1 cellular context compared by ENCODE assay signal in genomic region chr1:234612352-234613127, GRCh38.
A peak's percentile ranks its signal among the peaks of the same experiment; 100 is the strongest.
TF ChIP-seq lines count a peak whose summit lies in the region.

No MANE protein-coding gene starts in this region.

TF ChIP-seq in HepG2, 621 proteins besides CTCF, POLR2A, EP300 and RAD21 (continued from another document and continues in another):
- TF ChIP-seq ZNF891 (CRISPR knock-in tag; IDR thresholded peaks at IDR 0.05), result no peak
- 0 out of 2 replicates have a peak, but pooled peaks have one; percentile 33 for TF ChIP-seq WIZ (CRISPR knock-in tag; IDR thresholded peaks at IDR 0.05)
- TF ChIP-seq RFXAP (CRISPR knock-in tag; IDR thresholded peaks at IDR 0.05; ENCODE audit: borderline replicate concordance), result peak; percentile 88
- TF ChIP-seq ZMYM4 (CRISPR knock-in tag; IDR thresholded peaks at IDR 0.05), result peak; percentile 91
- no peak for TF ChIP-seq ZNF496 (CRISPR knock-in tag; IDR thresholded peaks at IDR 0.05; ENCODE audit: insufficient replicate concordance)
- 0 out of 4 replicates have a peak, but pooled peaks of 1 of the 2 experiments have one; percentile 70 for TF ChIP-seq REST (IDR thresholded peaks at IDR 0.05; ENCODE audit: borderline replicate concordance in 1 of 2, low read depth in 1 of 2, low read length in 2 of 2)
- TF ChIP-seq PHB2 (IDR thresholded peaks at IDR 0.05; ENCODE audit: partially characterized antibody), result no peak
- TF ChIP-seq ZNF207 (IDR thresholded peaks at IDR 0.05; ENCODE audit: borderline replicate concordance), result no peak
- TF ChIP-seq RAD51 (IDR thresholded peaks at IDR 0.05; ENCODE audit: borderline replicate concordance), result no peak; the same call in 1 of the 2 replicates
- peak; percentile 100 for TF ChIP-seq MED1 (CRISPR knock-in tag; IDR thresholded peaks at IDR 0.05)
- peak; percentile 75; the same call in 1 of the 2 replicates for TF ChIP-seq ZNF343 (CRISPR knock-in tag; IDR thresholded peaks at IDR 0.05)
- no peak; the same call in 1 of the 2 replicates for TF ChIP-seq CBFB (CRISPR knock-in tag; IDR thresholded peaks at IDR 0.05)
- TF ChIP-seq IRF9 (CRISPR knock-in tag; IDR thresholded peaks at IDR 0.05; ENCODE audit: borderline replicate concordance), result 0 out of 2 replicates have a peak, but pooled peaks have one; percentile 55
- 0 out of 2 replicates have a peak, but pooled peaks have one; percentile 58 for TF ChIP-seq ARNT2 (CRISPR knock-in tag; IDR thresholded peaks at IDR 0.05; ENCODE audit: low read depth)
- no peak; the same call in none of the 2 replicates for TF ChIP-seq ZNF430 (CRISPR knock-in tag; IDR thresholded peaks at IDR 0.05)
- no peak for TF ChIP-seq NPAS2 (CRISPR knock-in tag; IDR thresholded peaks at IDR 0.05; ENCODE audit: borderline replicate concordance)
- peak; percentile 99 for TF ChIP-seq FOXA3 (CRISPR knock-in tag; IDR thresholded peaks at IDR 0.05)
- TF ChIP-seq, protein P1, sequence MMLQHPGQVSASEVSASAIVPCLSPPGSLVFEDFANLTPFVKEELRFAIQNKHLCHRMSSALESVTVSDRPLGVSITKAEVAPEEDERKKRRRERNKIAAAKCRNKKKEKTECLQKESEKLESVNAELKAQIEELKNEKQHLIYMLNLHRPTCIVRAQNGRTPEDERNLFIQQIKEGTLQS (CRISPR knock-in tag; IDR thresholded peaks at IDR 0.05), result peak; percentile 98
- TF ChIP-seq ETV6 (CRISPR knock-in tag; conservative IDR thresholded peaks at IDR 0.05), result 0 out of 2 replicates have a peak, but pooled peaks have one; percentile 47
- peak in 1 of 2 experiments; percentile 26; a peak in 2 of 4 replicates for TF ChIP-seq MAFK (conservative IDR thresholded peaks at IDR 0.05 in 1 of 2, IDR thresholded peaks at IDR 0.05 in 1 of 2; ENCODE audit: low read length in 2 of 2)
- TF ChIP-seq ZNF451 (CRISPR knock-in tag; IDR thresholded peaks at IDR 0.05), result no peak
- TF ChIP-seq YEATS2 (CRISPR knock-in tag; IDR thresholded peaks at IDR 0.05; ENCODE audit: borderline replicate concordance), result peak; percentile 79; the same call in 1 of the 2 replicates
- TF ChIP-seq ATF1 (CRISPR knock-in tag; IDR thresholded peaks at IDR 0.05), result peak; percentile 79
- TF ChIP-seq ZNF317 (CRISPR knock-in tag; IDR thresholded peaks at IDR 0.05), result no peak
- TF ChIP-seq ZNF232 (CRISPR knock-in tag; IDR thresholded peaks at IDR 0.05; ENCODE audit: borderline replicate concordance), result peak; percentile 45; the same call in 1 of the 2 replicates
- TF ChIP-seq, protein P2, sequence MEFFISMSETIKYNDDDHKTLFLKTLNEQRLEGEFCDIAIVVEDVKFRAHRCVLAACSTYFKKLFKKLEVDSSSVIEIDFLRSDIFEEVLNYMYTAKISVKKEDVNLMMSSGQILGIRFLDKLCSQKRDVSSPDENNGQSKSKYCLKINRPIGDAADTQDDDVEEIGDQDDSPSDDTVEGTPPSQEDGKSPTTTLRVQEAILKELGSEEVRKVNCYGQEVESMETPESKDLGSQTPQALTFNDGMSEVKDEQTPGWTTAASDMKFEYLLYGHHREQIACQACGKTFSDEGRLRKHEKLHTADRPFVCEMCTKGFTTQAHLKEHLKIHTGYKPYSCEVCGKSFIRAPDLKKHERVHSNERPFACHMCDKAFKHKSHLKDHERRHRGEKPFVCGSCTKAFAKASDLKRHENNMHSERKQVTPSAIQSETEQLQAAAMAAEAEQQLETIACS (CRISPR knock-in tag; IDR thresholded peaks at IDR 0.05), result peak; percentile 63; the same call in 1 of the 2 replicates
- TF ChIP-seq, protein P3, sequence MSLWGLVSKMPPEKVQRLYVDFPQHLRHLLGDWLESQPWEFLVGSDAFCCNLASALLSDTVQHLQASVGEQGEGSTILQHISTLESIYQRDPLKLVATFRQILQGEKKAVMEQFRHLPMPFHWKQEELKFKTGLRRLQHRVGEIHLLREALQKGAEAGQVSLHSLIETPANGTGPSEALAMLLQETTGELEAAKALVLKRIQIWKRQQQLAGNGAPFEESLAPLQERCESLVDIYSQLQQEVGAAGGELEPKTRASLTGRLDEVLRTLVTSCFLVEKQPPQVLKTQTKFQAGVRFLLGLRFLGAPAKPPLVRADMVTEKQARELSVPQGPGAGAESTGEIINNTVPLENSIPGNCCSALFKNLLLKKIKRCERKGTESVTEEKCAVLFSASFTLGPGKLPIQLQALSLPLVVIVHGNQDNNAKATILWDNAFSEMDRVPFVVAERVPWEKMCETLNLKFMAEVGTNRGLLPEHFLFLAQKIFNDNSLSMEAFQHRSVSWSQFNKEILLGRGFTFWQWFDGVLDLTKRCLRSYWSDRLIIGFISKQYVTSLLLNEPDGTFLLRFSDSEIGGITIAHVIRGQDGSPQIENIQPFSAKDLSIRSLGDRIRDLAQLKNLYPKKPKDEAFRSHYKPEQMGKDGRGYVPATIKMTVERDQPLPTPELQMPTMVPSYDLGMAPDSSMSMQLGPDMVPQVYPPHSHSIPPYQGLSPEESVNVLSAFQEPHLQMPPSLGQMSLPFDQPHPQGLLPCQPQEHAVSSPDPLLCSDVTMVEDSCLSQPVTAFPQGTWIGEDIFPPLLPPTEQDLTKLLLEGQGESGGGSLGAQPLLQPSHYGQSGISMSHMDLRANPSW (CRISPR knock-in tag; IDR thresholded peaks at IDR 0.05; ENCODE audit: borderline replicate concordance), result peak; percentile 93
- TF ChIP-seq, protein P4, sequence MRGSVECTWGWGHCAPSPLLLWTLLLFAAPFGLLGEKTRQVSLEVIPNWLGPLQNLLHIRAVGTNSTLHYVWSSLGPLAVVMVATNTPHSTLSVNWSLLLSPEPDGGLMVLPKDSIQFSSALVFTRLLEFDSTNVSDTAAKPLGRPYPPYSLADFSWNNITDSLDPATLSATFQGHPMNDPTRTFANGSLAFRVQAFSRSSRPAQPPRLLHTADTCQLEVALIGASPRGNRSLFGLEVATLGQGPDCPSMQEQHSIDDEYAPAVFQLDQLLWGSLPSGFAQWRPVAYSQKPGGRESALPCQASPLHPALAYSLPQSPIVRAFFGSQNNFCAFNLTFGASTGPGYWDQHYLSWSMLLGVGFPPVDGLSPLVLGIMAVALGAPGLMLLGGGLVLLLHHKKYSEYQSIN (CRISPR knock-in tag; IDR thresholded peaks at IDR 0.05; ENCODE audit: borderline replicate concordance), result no peak
- TF ChIP-seq RCOR2 (CRISPR knock-in tag; IDR thresholded peaks at IDR 0.05), result peak; percentile 97
- no peak for TF ChIP-seq ZFP41 (CRISPR knock-in tag; IDR thresholded peaks at IDR 0.05; ENCODE audit: borderline replicate concordance)
- no peak for TF ChIP-seq ZSCAN20 (CRISPR knock-in tag; IDR thresholded peaks at IDR 0.05; ENCODE audit: borderline replicate concordance)
- no peak for TF ChIP-seq NFE2L1 (CRISPR knock-in tag; IDR thresholded peaks at IDR 0.05; ENCODE audit: borderline replicate concordance)
- no peak; the same call in 1 of the 2 replicates for TF ChIP-seq RARG (CRISPR knock-in tag; IDR thresholded peaks at IDR 0.05; ENCODE audit: low read depth)
- TF ChIP-seq TSC22D2 (CRISPR knock-in tag; IDR thresholded peaks at IDR 0.05; ENCODE audit: borderline replicate concordance), result peak; percentile 73; the same call in 1 of the 2 replicates
- TF ChIP-seq NR0B2 (CRISPR knock-in tag; IDR thresholded peaks at IDR 0.05), result 0 out of 2 replicates have a peak, but pooled peaks have one; percentile 39
- TF ChIP-seq, protein P5, sequence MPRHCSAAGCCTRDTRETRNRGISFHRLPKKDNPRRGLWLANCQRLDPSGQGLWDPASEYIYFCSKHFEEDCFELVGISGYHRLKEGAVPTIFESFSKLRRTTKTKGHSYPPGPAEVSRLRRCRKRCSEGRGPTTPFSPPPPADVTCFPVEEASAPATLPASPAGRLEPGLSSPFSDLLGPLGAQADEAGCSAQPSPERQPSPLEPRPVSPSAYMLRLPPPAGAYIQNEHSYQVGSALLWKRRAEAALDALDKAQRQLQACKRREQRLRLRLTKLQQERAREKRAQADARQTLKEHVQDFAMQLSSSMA (CRISPR knock-in tag; IDR thresholded peaks at IDR 0.05), result no peak
- TF ChIP-seq ZNF292 (CRISPR knock-in tag; IDR thresholded peaks at IDR 0.05; ENCODE audit: borderline replicate concordance, low read depth), result peak; percentile 91; the same call in 1 of the 2 replicates
- no peak for TF ChIP-seq ZNF775 (CRISPR knock-in tag; IDR thresholded peaks at IDR 0.05; ENCODE audit: borderline replicate concordance)
- no peak for TF ChIP-seq GLI4 (CRISPR knock-in tag; IDR thresholded peaks at IDR 0.05; ENCODE audit: borderline replicate concordance)
- TF ChIP-seq SIN3B (IDR thresholded peaks at IDR 0.05; ENCODE audit: low read length), result 0 out of 2 replicates have a peak, but pooled peaks have one; percentile 28
- peak; percentile 18; the same call in 1 of the 2 replicates for TF ChIP-seq SRF (IDR thresholded peaks at IDR 0.05; ENCODE audit: low read depth, low read length)
- peak; percentile 89 for TF ChIP-seq RERE (CRISPR knock-in tag; IDR thresholded peaks at IDR 0.05; ENCODE audit: low read depth)
- 0 out of 2 replicates have a peak, but pooled peaks have one; percentile 41 for TF ChIP-seq KAT2B (IDR thresholded peaks at IDR 0.05; ENCODE audit: borderline replicate concordance, low read depth, low read length)
